ENCODE assay signal across 12 cellular contexts in genomic region chr2:85920810-85921545, GRCh38. TPM values are rescaled to one million over a fixed set of nuclear protein-coding genes. Genes with fewer than 3 reads are reported as not detected.
DNase-seq lines count a peak whose midpoint lies in the region; ATAC-seq and TF ChIP-seq lines count a peak whose summit lies in the region.
"Had no signal": no experiment of that assay in that cellular context is flagged by ENCODE, and none has a peak within 500 bp of the region (broad histone marks: within the 10 kb centered on the region; RNA-seq: fewer than 3 reads in every experiment).

No MANE protein-coding gene starts in this region.

- intact Hi-C loops in MCF 10A (cut with micrococcal nuclease) (no loop called here), thyroid gland (cut with DNase I) (no loop called here)

- 66 to 76% methylated on average over 5 of the region's 5 CpGs for WGBS in thyroid gland, 2 donors

- H3K27me3 ChIP-seq in thyroid gland, result no peaks in the 10 kb centered on the region
- H3K27me3 ChIP-seq: upper lobe of left lung had no signal

- H3K4me3 Mint-ChIP-seq in MCF 10A (ENCODE audit: unreplicated experiment), result no peak overlapping the region
- H3K4me3 Mint-ChIP-seq: activated naive CD8-positive, alpha-beta T cell treated with anti-CD3 and anti-CD28 coated beads, Interleukin-2, amount 50 U/mL, for 24 hours; natural killer cell had no signal

- peaks cover 30 to 47% of the 10 kb centered on the region in 2 donors for H3K4me1 ChIP-seq in thyroid gland

- ATAC-seq in GM19324 (IDR thresholded peaks at IDR 0.05; ENCODE audit: low FRiP score, unreplicated experiment), result no peak
- ATAC-seq: activated naive CD8-positive, alpha-beta T cell treated with anti-CD3 and anti-CD28 coated beads, Interleukin-2, amount 50 U/mL, for 24 hours; natural killer cell had no signal

- TF ChIP-seq CTCF in MCF 10A (IDR thresholded peaks at IDR 0.05; ENCODE audit: unreplicated experiment) (no peak), thyroid gland (IDR thresholded peaks at IDR 0.05) (no peak)

- DNase-seq in NCI-H1694 treated with DMSO at 0.1 percent for 48 hours (lab: John Stamatoyannopoulos, UW) (peak; percentile 8), NCI-H1694 (lab: John Stamatoyannopoulos, UW) (no peak), MCF 10A (ENCODE audit: unreplicated experiment) (peak; percentile 40), iris pigment epithelial cell (ENCODE audit: low read depth) (peak; percentile 61), thyroid gland (no peak), T-helper 2 cell (no peak), medulla oblongata (ENCODE audit: extremely low spot score) (no peak)
- DNase-seq: activated naive CD8-positive, alpha-beta T cell treated with anti-CD3 and anti-CD28 coated beads, Interleukin-2, amount 50 U/mL, for 24 hours; Kasumi-1; natural killer cell; upper lobe of left lung had no signal

- CTCF ChIA-PET in MCF 10A (lab: Yijun Ruan, JAX), result interaction anchor here (1.0 to 1.9 kb wide), 6 partner anchors 9 to 94 kb away, joined by 3 to 11 read pairs (median 4); no protein-coding TSS in a partner anchor

- peaks cover 6% of the 10 kb centered on the region for H3K36me3 Mint-ChIP-seq in MCF 10A (ENCODE audit: insufficient read depth, unreplicated experiment)
- H3K36me3 Mint-ChIP-seq: natural killer cell had no signal

- BruUV-seq in MCF 10A (replicated peaks; lab: Mats Ljungman, UMichigan), result no TSS peak

- POLR2A ChIA-PET in MCF 10A (lab: Yijun Ruan, JAX), result interaction anchor here (1.4 to 1.9 kb wide), 5 partner anchors 9 to 57 kb away, joined by 3 to 16 read pairs (median 5); no protein-coding TSS in a partner anchor

- H3K27ac Mint-ChIP-seq in MCF 10A (ENCODE audit: low read depth, unreplicated experiment), result peak overlapping the region; percentile 74
- H3K27ac Mint-ChIP-seq: activated naive CD8-positive, alpha-beta T cell treated with anti-CD3 and anti-CD28 coated beads, Interleukin-2, amount 50 U/mL, for 24 hours; natural killer cell had no signal

- H3K4me1 Mint-ChIP-seq in MCF 10A (ENCODE audit: insufficient read depth, unreplicated experiment), result peaks cover 34% of the 10 kb centered on the region

- H3K4me3 ChIP-seq in thyroid gland (replicated peaks in 1 of 3), result no peak overlapping the region
- H3K4me3 ChIP-seq: upper lobe of left lung had no signal

- no peak for TF ChIP-seq POLR2A in thyroid gland (IDR thresholded peaks at IDR 0.05)

- peak overlapping the region in 2 of 3 donors; percentile 54 to 75 for H3K27ac ChIP-seq in thyroid gland
- H3K27ac ChIP-seq: upper lobe of left lung had no signal

- no peaks in the 10 kb centered on the region for H3K9me3 ChIP-seq in thyroid gland
- H3K9me3 ChIP-seq: upper lobe of left lung had no signal

- no peaks in the 10 kb centered on the region for H3K9me3 Mint-ChIP-seq in MCF 10A (ENCODE audit: unreplicated experiment)
- H3K9me3 Mint-ChIP-seq: activated naive CD8-positive, alpha-beta T cell treated with anti-CD3 and anti-CD28 coated beads, Interleukin-2, amount 50 U/mL, for 24 hours; natural killer cell had no signal

- H3K27me3 Mint-ChIP-seq in MCF 10A (ENCODE audit: insufficient read depth, unreplicated experiment), result no peaks in the 10 kb centered on the region

- peaks cover 0 to 4% of the 10 kb centered on the region in 2 donors for H3K36me3 ChIP-seq in thyroid gland
- H3K36me3 ChIP-seq: upper lobe of left lung had no signal

RNA-seq across cellular contexts. Expression of gene ST3GAL5, which starts 32.2 kb away (rescaled TPM):
- total RNA-seq in MCF 10A (2022), result 1.2 and 2.3 TPM in 2 replicates
- 100 to 1,000 TPM; 139 to 199 (median 156) TPM for total RNA-seq in thyroid gland

Comparison
In these comparisons a context has a peak if more than half of its experiments do, and no peak if none do; other contexts are left out.
1. DNase-seq: peak in NCI-H1694 treated with DMSO at 0.1 percent for 48 hours (single experiment), MCF 10A (single experiment) and iris pigment epithelial cell (single experiment); none in NCI-H1694 (single experiment), thyroid gland (0 of 2), T-helper 2 cell (0 of 5) and medulla oblongata (single experiment).
2. RNA of gene ST3GAL5, which starts 32.2 kb away (total RNA-seq): 139 to 199 TPM in thyroid gland; 1.2 to 2.3 TPM in MCF 10A; every median in the first group is over 10 times any median in the second.